8 cellular contexts compared by ENCODE assay signal in the genomic region with DNA sequence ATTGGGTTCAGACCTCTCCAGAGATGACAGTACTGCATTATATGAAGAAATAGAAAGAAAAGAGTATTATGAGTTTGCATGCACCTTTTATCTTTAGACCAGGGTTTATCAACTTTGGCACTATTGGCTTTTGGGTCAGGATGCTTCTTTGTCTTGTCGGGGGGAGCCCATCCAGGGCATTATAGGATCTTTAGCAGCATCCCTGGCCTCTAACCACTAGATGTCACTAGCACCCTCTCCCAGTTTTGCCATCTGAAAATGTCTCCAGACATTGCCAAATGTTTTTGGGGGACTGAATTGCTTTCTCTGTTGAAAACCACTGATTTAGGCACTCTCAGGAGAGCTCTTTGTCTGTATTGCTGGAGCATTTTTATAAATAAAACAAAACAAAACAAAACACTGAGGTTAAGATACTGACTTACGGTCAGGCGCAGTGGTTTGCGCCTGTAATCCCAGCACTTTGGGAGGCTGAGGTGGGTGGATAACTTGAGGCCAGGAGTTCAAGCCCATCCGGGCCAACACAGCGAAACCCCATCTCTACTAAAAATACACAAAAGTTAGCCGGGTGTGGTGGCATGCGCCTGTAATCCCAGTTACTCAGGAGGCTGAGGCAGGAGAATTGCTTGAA. TPM values are rescaled to one million over a fixed set of nuclear protein-coding genes. Genes with fewer than 3 reads are reported as not detected.
DNase-seq lines count a peak whose midpoint lies in the region; ATAC-seq lines count a peak whose summit lies in the region.

No MANE protein-coding gene starts in this region.

- H3K36me3 Mint-ChIP-seq in central memory CD8-positive, alpha-beta T cell (ENCODE audit: insufficient read depth) = peaks cover 19% of the 10 kb centered on the region
- H3K36me3 Mint-ChIP-seq in memory B cell = peaks cover 9% of the 10 kb centered on the region

- H3K4me3 Mint-ChIP-seq in central memory CD8-positive, alpha-beta T cell = no peak overlapping the region
- H3K4me3 Mint-ChIP-seq in memory B cell = no peak overlapping the region

- H3K27ac Mint-ChIP-seq in central memory CD8-positive, alpha-beta T cell (ENCODE audit: low read depth) = peak overlapping the region; percentile 16
- peak overlapping the region; percentile 43 for H3K27ac Mint-ChIP-seq in memory B cell

- H3K4me1 Mint-ChIP-seq in central memory CD8-positive, alpha-beta T cell = peaks cover 20% of the 10 kb centered on the region
- peaks cover 9% of the 10 kb centered on the region for H3K4me1 Mint-ChIP-seq in memory B cell

- no peaks in the 10 kb centered on the region for H3K9me3 Mint-ChIP-seq in central memory CD8-positive, alpha-beta T cell
- no peaks in the 10 kb centered on the region for H3K9me3 Mint-ChIP-seq in memory B cell

- H3K27me3 Mint-ChIP-seq in central memory CD8-positive, alpha-beta T cell = no peaks in the 10 kb centered on the region
- H3K27me3 Mint-ChIP-seq in memory B cell = no peaks in the 10 kb centered on the region

- ATAC-seq in central memory CD8-positive, alpha-beta T cell (replicated peaks; ENCODE audit: extremely low read depth, poor library complexity, severe bottlenecking) = no peak
- ATAC-seq in memory B cell (ENCODE audit: low read depth) (peak; percentile 65), GM21447 (IDR thresholded peaks at IDR 0.05; ENCODE audit: unreplicated experiment) (no peak), GM18520 (IDR thresholded peaks at IDR 0.05; ENCODE audit: unreplicated experiment) (no peak)

- peak; percentile 22 for DNase-seq in NCI-H748 (lab: John Stamatoyannopoulos, UW; ENCODE audit: unreplicated experiment)
- no peak for DNase-seq in NCI-H748 treated with DMSO at 0.1 percent for 48 hours (lab: John Stamatoyannopoulos, UW)
- DNase-seq in H4 (ENCODE audit: low spot score) = peak; percentile 24
- peak; percentile 19 for DNase-seq in RPMI7951 (ENCODE audit: low read depth)
- no peak for DNase-seq in central memory CD8-positive, alpha-beta T cell (ENCODE audit: low spot score in 2 of 2)
- peak in 1 of 2 donors; percentile 31 for DNase-seq in memory B cell (ENCODE audit: low spot score in 2 of 2)

RNA-seq across cellular contexts. Expression of gene CA5B, which starts 23.6 kb away (rescaled TPM):
- total RNA-seq in H4 (2014; rRNA removed; shearing (Covaris generic)) = 4.5 and 6.0 TPM in 2 replicates
- 29.6 and 35.7 TPM in 2 replicates for total RNA-seq in RPMI7951 (2014; rRNA removed; shearing (Covaris generic))

RNA-seq across cellular contexts. Expression of gene ZRSR2, which starts 28.6 kb away (rescaled TPM):
- 4.0 TPM in 1 of 2 replicates, not detected in the other for total RNA-seq in H4 (2014; rRNA removed; shearing (Covaris generic))
- total RNA-seq in RPMI7951 (2014; rRNA removed; shearing (Covaris generic)) = 2.8 and 4.5 TPM in 2 replicates

Comparison
In these comparisons a context has a peak if more than half of its experiments do, and no peak if none do; other contexts are left out.
1. DNase-seq: peak in NCI-H748 (single experiment), H4 (single experiment) and RPMI7951 (single experiment); none in NCI-H748 treated with DMSO at 0.1 percent for 48 hours (single experiment) and central memory CD8-positive, alpha-beta T cell (0 of 2).